ENCODE assay signal across 3 cellular contexts in the genomic region with DNA sequence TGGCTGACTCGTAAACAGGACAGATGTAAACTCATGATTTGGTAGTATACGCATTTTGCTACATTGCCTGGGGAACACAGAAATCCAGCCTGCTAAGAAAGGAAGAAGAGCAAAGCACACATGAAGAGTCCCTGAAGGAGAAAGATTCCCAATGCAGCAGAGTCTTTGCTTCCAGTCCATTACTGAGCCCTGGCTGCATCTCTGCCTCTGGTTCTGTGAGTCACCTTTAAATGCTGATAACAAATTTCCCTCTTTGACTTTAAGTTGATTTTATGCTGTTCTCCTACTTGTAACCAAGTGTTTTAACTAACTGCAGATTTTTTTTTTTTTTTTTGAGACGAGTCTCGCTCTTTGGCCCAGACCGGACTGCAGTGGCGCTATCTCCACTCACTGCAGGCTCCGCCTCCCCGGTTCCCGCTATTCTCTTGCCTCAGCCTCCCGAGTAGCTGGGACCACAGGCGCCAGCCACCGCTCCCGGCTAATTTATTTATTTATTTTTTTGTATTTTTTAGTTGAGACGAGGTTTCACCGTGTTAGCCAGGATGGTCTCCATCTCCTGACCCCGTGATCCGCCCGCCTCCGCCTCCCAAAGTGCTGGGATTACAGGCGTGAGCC.
TF ChIP-seq lines count a peak whose summit lies in the region.

No MANE protein-coding gene starts in this region.

TF ChIP-seq in HepG2, 621 proteins besides CTCF, POLR2A, EP300 and RAD21:
- TF ChIP-seq ZNF607 (CRISPR knock-in tag; IDR thresholded peaks at IDR 0.05; ENCODE audit: borderline replicate concordance): no peak
- TF ChIP-seq, protein P1, sequence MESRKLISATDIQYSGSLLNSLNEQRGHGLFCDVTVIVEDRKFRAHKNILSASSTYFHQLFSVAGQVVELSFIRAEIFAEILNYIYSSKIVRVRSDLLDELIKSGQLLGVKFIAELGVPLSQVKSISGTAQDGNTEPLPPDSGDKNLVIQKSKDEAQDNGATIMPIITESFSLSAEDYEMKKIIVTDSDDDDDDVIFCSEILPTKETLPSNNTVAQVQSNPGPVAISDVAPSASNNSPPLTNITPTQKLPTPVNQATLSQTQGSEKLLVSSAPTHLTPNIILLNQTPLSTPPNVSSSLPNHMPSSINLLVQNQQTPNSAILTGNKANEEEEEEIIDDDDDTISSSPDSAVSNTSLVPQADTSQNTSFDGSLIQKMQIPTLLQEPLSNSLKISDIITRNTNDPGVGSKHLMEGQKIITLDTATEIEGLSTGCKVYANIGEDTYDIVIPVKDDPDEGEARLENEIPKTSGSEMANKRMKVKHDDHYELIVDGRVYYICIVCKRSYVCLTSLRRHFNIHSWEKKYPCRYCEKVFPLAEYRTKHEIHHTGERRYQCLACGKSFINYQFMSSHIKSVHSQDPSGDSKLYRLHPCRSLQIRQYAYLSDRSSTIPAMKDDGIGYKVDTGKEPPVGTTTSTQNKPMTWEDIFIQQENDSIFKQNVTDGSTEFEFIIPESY (CRISPR knock-in tag; IDR thresholded peaks at IDR 0.05): peak; percentile 49; the same call in 1 of the 2 replicates

TF ChIP-seq in K562, 482 proteins besides CTCF, POLR2A, EP300 and RAD21:
- TF ChIP-seq ZBTB12 (CRISPR knock-in tag; IDR thresholded peaks at IDR 0.05): no peak
- TF ChIP-seq, protein P1 (CRISPR knock-in tag; IDR thresholded peaks at IDR 0.05): peak; percentile 91
- TF ChIP-seq ZNF384 (IDR thresholded peaks at IDR 0.05; ENCODE audit: low read depth, low read length): 0 out of 2 replicates have a peak, but pooled peaks have one; percentile 5

TF ChIP-seq in SK-N-SH, 30 proteins besides CTCF, POLR2A, EP300 and RAD21:
- TF ChIP-seq RCOR1 (IDR thresholded peaks at IDR 0.05; ENCODE audit: low read length) (no peak), ELF1 (IDR thresholded peaks at IDR 0.05) (no peak), TAF1 (IDR thresholded peaks at IDR 0.05; ENCODE audit: borderline replicate concordance, low read depth, low read length) (no peak), GABPA (IDR thresholded peaks at IDR 0.05; ENCODE audit: low read depth) (no peak), MEF2A (IDR thresholded peaks at IDR 0.05; ENCODE audit: borderline replicate concordance, low read depth) (no peak), EZH2phosphoT487 (IDR thresholded peaks at IDR 0.05; ENCODE audit: borderline replicate concordance, low read depth) (no peak)
- TF ChIP-seq, protein P2, sequence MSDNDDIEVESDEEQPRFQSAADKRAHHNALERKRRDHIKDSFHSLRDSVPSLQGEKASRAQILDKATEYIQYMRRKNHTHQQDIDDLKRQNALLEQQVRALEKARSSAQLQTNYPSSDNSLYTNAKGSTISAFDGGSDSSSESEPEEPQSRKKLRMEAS (IDR thresholded peaks at IDR 0.05; ENCODE audit: low read depth): no peak
